ENCODE assay signal across 10 cellular contexts in genomic region chr13:54029226-54029625, GRCh38.
DNase-seq lines count a peak whose midpoint lies in the region; ATAC-seq and TF ChIP-seq lines count a peak whose summit lies in the region.
"Had no signal": no experiment of that assay in that cellular context is flagged by ENCODE, and none has a peak within 500 bp of the region (broad histone marks: within the 10 kb centered on the region; RNA-seq: fewer than 3 reads in every experiment).

No MANE protein-coding gene starts in this region.

- intact Hi-C loops in mammary epithelial cell (cut with micrococcal nuclease), result no loop called here

- H3K27ac Mint-ChIP-seq in GM23338, result no peak overlapping the region
- H3K27ac Mint-ChIP-seq in natural killer cell treated with Interleukin-12 subunit alpha and Interleukin-12 subunit beta and Interleukin-15 and Interleukin-18, amount 100 ng/mL, for 72 hours, result no peak overlapping the region
- H3K27ac Mint-ChIP-seq: activated naive CD8-positive, alpha-beta T cell treated with anti-CD3 and anti-CD28 coated beads, Interleukin-2, amount 10 ng/mL, durations not matched to agents 7 days and 5 days had no signal

- DNase-seq in GM13977 (ENCODE audit: low spot score) (peak; percentile 17), GM23338 (ENCODE audit: low spot score) (peak; percentile 15), Karpas-422 (peak; percentile 88), mammary epithelial cell (peak; percentile 4), anterior cingulate cortex (lab: John Stamatoyannopoulos, UW) (no peak), COLO668 (lab: John Stamatoyannopoulos, UW; ENCODE audit: unreplicated experiment) (no peak)
- no peak for DNase-seq in natural killer cell treated with Interleukin-12 subunit alpha and Interleukin-12 subunit beta and Interleukin-15 and Interleukin-18, amount 100 ng/mL, for 72 hours (ENCODE audit: low spot score)
- DNase-seq in stimulated activated naive CD8-positive, alpha-beta T cell treated with anti-CD3 and anti-CD28 coated beads, Interleukin-15, Interleukin-2, amounts not matched to agents 100 U/mL and 50 U/mL, for 24 hours, result no peak
- DNase-seq: activated naive CD8-positive, alpha-beta T cell treated with anti-CD3 and anti-CD28 coated beads, Interleukin-2, amount 10 ng/mL, durations not matched to agents 7 days and 5 days had no signal

- H3K9ac ChIP-seq in Karpas-422 (ENCODE audit: low read length) (peak overlapping the region; percentile 47), mammary epithelial cell (ENCODE audit: insufficient read depth, low read length) (no peak overlapping the region)
- H3K9ac ChIP-seq: parathyroid adenoma had no signal

- no TSS peak for BruUV-seq in mammary epithelial cell (replicated peaks; lab: Mats Ljungman, UMichigan)

- H3K27ac ChIP-seq in GM23338 (ENCODE audit: low read depth), result no peak overlapping the region
- H3K27ac ChIP-seq in Karpas-422 (ENCODE audit: low read length), result peak overlapping the region; percentile 78
- H3K27ac ChIP-seq in mammary epithelial cell (ENCODE audit: insufficient read depth, low read depth, low read length), result no peak overlapping the region
- H3K27ac ChIP-seq: parathyroid adenoma had no signal

- no peaks in the 10 kb centered on the region for H3K9me2 ChIP-seq in GM23338 (ENCODE audit: insufficient read depth)
- H3K9me2 ChIP-seq in Karpas-422 (replicated peaks; ENCODE audit: insufficient read depth, low read length), result no peaks in the 10 kb centered on the region

- no peaks in the 10 kb centered on the region; the same call in 1 of the 2 replicates for H3K9me3 ChIP-seq in Karpas-422 (ENCODE audit: low read length)
- H3K9me3 ChIP-seq in mammary epithelial cell (replicated peaks; ENCODE audit: insufficient read depth, low read length), result peaks cover 29% of the 10 kb centered on the region

- no peak overlapping the region for H3K4me3 Mint-ChIP-seq in GM23338
- H3K4me3 Mint-ChIP-seq in natural killer cell treated with Interleukin-12 subunit alpha and Interleukin-12 subunit beta and Interleukin-15 and Interleukin-18, amount 100 ng/mL, for 72 hours, result no peak overlapping the region
- H3K4me3 Mint-ChIP-seq: activated naive CD8-positive, alpha-beta T cell treated with anti-CD3 and anti-CD28 coated beads, Interleukin-2, amount 10 ng/mL, durations not matched to agents 7 days and 5 days had no signal

- peak overlapping the region; percentile 88; the same call in 1 of the 2 replicates for H2AFZ ChIP-seq in GM23338
- H2AFZ ChIP-seq in Karpas-422 (ENCODE audit: low read length), result peak overlapping the region; percentile 75
- H2AFZ ChIP-seq in mammary epithelial cell (ENCODE audit: low read depth, low read length), result no peak overlapping the region
- H2AFZ ChIP-seq: parathyroid adenoma had no signal

- in situ Hi-C loops in GM13977 (cut with MboI; ENCODE audit: low pct_unique_long_range_greater_than_20kb, low sequenced_read_pairs, unreplicated experiment) (no loop called here), mammary epithelial cell (cut with MboI; ENCODE audit: low sequenced_read_pairs in 2 of 2) (no loop called here)

- H3K79me2 ChIP-seq in GM23338 (replicated peaks; ENCODE audit: insufficient read depth), result no peaks in the 10 kb centered on the region
- H3K79me2 ChIP-seq in Karpas-422 (ENCODE audit: low read length), result no peaks in the 10 kb centered on the region
- H3K79me2 ChIP-seq in mammary epithelial cell (ENCODE audit: insufficient read depth, low read length), result no peaks in the 10 kb centered on the region
- H3K79me2 ChIP-seq: parathyroid adenoma had no signal

- H3K36me3 ChIP-seq in GM23338 (ENCODE audit: insufficient read depth) (no peaks in the 10 kb centered on the region; the same call in 1 of the 2 replicates), Karpas-422 (ENCODE audit: insufficient read depth, low read length) (no peaks in the 10 kb centered on the region), mammary epithelial cell (ENCODE audit: insufficient read depth, low read length) (no peaks in the 10 kb centered on the region)

- dilution Hi-C loops in mammary epithelial cell (cut with HindIII; ENCODE audit: low sequenced_read_pairs), result no loop called here

- H3K4me3 ChIP-seq in GM23338, result no peak overlapping the region
- H3K4me3 ChIP-seq in Karpas-422 (ENCODE audit: low read length), result peak overlapping the region; percentile 35
- no peak overlapping the region for H3K4me3 ChIP-seq in mammary epithelial cell (replicated peaks in 1 of 3; ENCODE audit: insufficient read depth in 1 of 3, low read depth in 2 of 3, low read length in 3 of 3)

- H3K36me3 Mint-ChIP-seq in GM23338 (ENCODE audit: low read depth), result peaks cover 32% of the 10 kb centered on the region
- peaks cover 11% of the 10 kb centered on the region for H3K36me3 Mint-ChIP-seq in natural killer cell treated with Interleukin-12 subunit alpha and Interleukin-12 subunit beta and Interleukin-15 and Interleukin-18, amount 100 ng/mL, for 72 hours
- H3K36me3 Mint-ChIP-seq: activated naive CD8-positive, alpha-beta T cell treated with anti-CD3 and anti-CD28 coated beads, Interleukin-2, amount 10 ng/mL, durations not matched to agents 7 days and 5 days had no signal

- H3F3A ChIP-seq in GM23338 (replicated peaks; ENCODE audit: low read depth), result no peaks in the 10 kb centered on the region

- no peak for ATAC-seq in GM23338
- ATAC-seq in natural killer cell treated with Interleukin-12 subunit alpha and Interleukin-12 subunit beta and Interleukin-15 and Interleukin-18, amount 100 ng/mL, for 72 hours, result no peak
- ATAC-seq in stimulated activated naive CD8-positive, alpha-beta T cell treated with anti-CD3 and anti-CD28 coated beads, Interleukin-15, Interleukin-2, amounts not matched to agents 100 U/mL and 50 U/mL, for 24 hours, result no peak

- H3K4me1 Mint-ChIP-seq in GM23338, result peaks cover 7% of the 10 kb centered on the region; the same call in 2 of the 3 replicates
- H3K4me1 Mint-ChIP-seq in natural killer cell treated with Interleukin-12 subunit alpha and Interleukin-12 subunit beta and Interleukin-15 and Interleukin-18, amount 100 ng/mL, for 72 hours (ENCODE audit: low read depth in 2 of 2), result no peaks in the 10 kb centered on the region
- H3K4me1 Mint-ChIP-seq: activated naive CD8-positive, alpha-beta T cell treated with anti-CD3 and anti-CD28 coated beads, Interleukin-2, amount 10 ng/mL, durations not matched to agents 7 days and 5 days had no signal

- CTCF ChIA-PET in mammary epithelial cell (lab: Charles Lee; ENCODE audit: low non-redundant PET), result no interaction called here

- no peak overlapping the region for H3K4me2 ChIP-seq in GM23338
- peak overlapping the region; percentile 49 for H3K4me2 ChIP-seq in Karpas-422 (ENCODE audit: low read depth, low read length, poor library complexity, severe bottlenecking)
- H3K4me2 ChIP-seq in mammary epithelial cell (ENCODE audit: insufficient read depth, low read depth, low read length), result no peak overlapping the region

- H3K27me3 ChIP-seq in GM23338 (ENCODE audit: insufficient read depth) (no peaks in the 10 kb centered on the region), Karpas-422 (ENCODE audit: low read length) (no peaks in the 10 kb centered on the region), mammary epithelial cell (ENCODE audit: insufficient read depth, low read length) (no peaks in the 10 kb centered on the region)

- no peaks in the 10 kb centered on the region for H3K27me3 Mint-ChIP-seq in GM23338 (ENCODE audit: insufficient read depth, low read depth, poor library complexity)
- H3K27me3 Mint-ChIP-seq in natural killer cell treated with Interleukin-12 subunit alpha and Interleukin-12 subunit beta and Interleukin-15 and Interleukin-18, amount 100 ng/mL, for 72 hours, result no peaks in the 10 kb centered on the region
- H3K27me3 Mint-ChIP-seq: activated naive CD8-positive, alpha-beta T cell treated with anti-CD3 and anti-CD28 coated beads, Interleukin-2, amount 10 ng/mL, durations not matched to agents 7 days and 5 days had no signal

- no peak for TF ChIP-seq CTCF in GM13977 (IDR thresholded peaks at IDR 0.05; ENCODE audit: extremely low read depth, insufficient read depth, missing control alignments)
- TF ChIP-seq CTCF in GM23338 (conservative IDR thresholded peaks at IDR 0.05; ENCODE audit: low read depth in 2 of 2), result no peak
- TF ChIP-seq CTCF in mammary epithelial cell (conservative IDR thresholded peaks at IDR 0.05 in 1 of 2, IDR thresholded peaks at IDR 0.05 in 1 of 2; ENCODE audit: extremely low read depth in 1 of 2, insufficient read depth in 1 of 2, low read depth in 1 of 2, low read length in 2 of 2), result no peak

- WGBS in mammary epithelial cell (ENCODE audit: low coverage, missing lambda C conversion rate), result 23% methylated on average over 1 of the region's 1 CpG

- H3K9me3 Mint-ChIP-seq in GM23338, result peaks cover 39% of the 10 kb centered on the region
- peaks cover 20% of the 10 kb centered on the region for H3K9me3 Mint-ChIP-seq in natural killer cell treated with Interleukin-12 subunit alpha and Interleukin-12 subunit beta and Interleukin-15 and Interleukin-18, amount 100 ng/mL, for 72 hours

- H3K4me1 ChIP-seq in GM23338 (ENCODE audit: insufficient read depth), result peaks cover 7% of the 10 kb centered on the region; the same call in 1 of the 2 replicates
- peaks cover 23% of the 10 kb centered on the region for H3K4me1 ChIP-seq in Karpas-422 (ENCODE audit: low read length)
- no peaks in the 10 kb centered on the region for H3K4me1 ChIP-seq in mammary epithelial cell (ENCODE audit: insufficient read depth, low read length)
- H3K4me1 ChIP-seq: parathyroid adenoma had no signal

- H4K20me1 ChIP-seq in GM23338 (replicated peaks; ENCODE audit: insufficient read depth), result no peaks in the 10 kb centered on the region
- no peaks in the 10 kb centered on the region for H4K20me1 ChIP-seq in Karpas-422 (ENCODE audit: insufficient read depth, low read depth, low read length)
- H4K20me1 ChIP-seq in mammary epithelial cell (ENCODE audit: insufficient read depth, low read length), result no peaks in the 10 kb centered on the region

TF ChIP-seq in GM23338, 12 proteins besides CTCF, POLR2A, EP300 and RAD21 (continues in another document):
- TF ChIP-seq POLR2AphosphoS5 (IDR thresholded peaks at IDR 0.05; ENCODE audit: low read depth) (no peak), ZNF114 (CRISPR knock-in tag; IDR thresholded peaks at IDR 0.05) (no peak), ETS1 (IDR thresholded peaks at IDR 0.05) (no peak), JUNB (IDR thresholded peaks at IDR 0.05; ENCODE audit: unreplicated experiment) (no peak), EZH2phosphoT487 (IDR thresholded peaks at IDR 0.05; ENCODE audit: unreplicated experiment) (no peak), NANOG (IDR thresholded peaks at IDR 0.05; ENCODE audit: borderline replicate concordance) (no peak), ZNF331 (CRISPR knock-in tag; IDR thresholded peaks at IDR 0.05; ENCODE audit: low read depth) (no peak)

Comparison
In these comparisons a context has a peak if more than half of its experiments do, and no peak if none do; other contexts are left out.
1. DNase-seq: peak in GM13977 (single experiment), GM23338 (single experiment), Karpas-422 (single experiment) and mammary epithelial cell (single experiment); none in anterior cingulate cortex (0 of 58), COLO668 (single experiment), natural killer cell treated with Interleukin-12 subunit alpha and Interleukin-12 subunit beta and Interleukin-15 and Interleukin-18, amount 100 ng/mL, for 72 hours (single experiment) and stimulated activated naive CD8-positive, alpha-beta T cell treated with anti-CD3 and anti-CD28 coated beads, Interleukin-15, Interleukin-2, amounts not matched to agents 100 U/mL and 50 U/mL, for 24 hours (single experiment).